1 cellular context compared by ENCODE assay signal in the genomic region with DNA sequence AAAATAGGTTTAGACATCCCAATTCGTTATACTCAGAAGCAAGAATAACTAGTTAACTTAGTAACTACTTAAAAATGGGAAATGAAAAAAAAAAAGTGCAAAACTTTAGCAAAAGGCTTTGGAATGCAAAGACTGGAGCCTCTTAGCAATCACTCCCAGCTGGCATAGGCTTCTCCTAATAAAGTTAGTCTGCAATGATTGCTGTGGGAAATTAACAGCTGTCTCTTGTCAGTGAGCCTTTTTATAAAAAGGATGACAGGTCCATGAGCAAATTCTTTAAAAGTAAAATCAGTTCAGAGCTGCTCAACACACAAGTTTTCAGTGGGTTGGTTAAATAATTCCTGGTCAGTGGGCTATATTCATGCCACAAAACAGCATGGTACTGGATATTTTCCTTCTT.
TF ChIP-seq lines count a peak whose summit lies in the region.

No MANE protein-coding gene starts in this region.

TF ChIP-seq in GM12878, 131 proteins besides CTCF, POLR2A, EP300 and RAD21:
- TF ChIP-seq E2F4 (IDR thresholded peaks at IDR 0.05; ENCODE audit: low read depth, low read length) = no peak
- no peak for TF ChIP-seq HCFC1 (IDR thresholded peaks at IDR 0.05; ENCODE audit: low read length)
- no peak for TF ChIP-seq HDAC6 (IDR thresholded peaks at IDR 0.05; ENCODE audit: unreplicated experiment)
